ENCODE assay signal across 8 cellular contexts in genomic region chr3:179956416-179956830, GRCh38.
DNase-seq lines count a peak whose midpoint lies in the region; ATAC-seq and TF ChIP-seq lines count a peak whose summit lies in the region.

No MANE protein-coding gene starts in this region.

- in situ Hi-C loops in ACHN (cut with HindIII; ENCODE audit: low pct_ligation_motif_present, low pct_unique_long_range_greater_than_20kb, low sequenced_read_pairs) = no loop called here

- no peak for TF ChIP-seq CTCF in GM06990 (IDR thresholded peaks at IDR 0.05; ENCODE audit: insufficient read depth, low read length, poor library complexity, severe bottlenecking)

- intact Hi-C loops in Right ventricle myocardium superior (cut with DNase I) = no loop called here

- H3K36me3 ChIP-seq in GM06990 (ENCODE audit: control insufficient read depth, insufficient read depth, low read length) = no peaks in the 10 kb centered on the region

- DNase-seq in GM06990 (ENCODE audit: extremely low read depth, insufficient read length) = peak; percentile 67
- peak; percentile 6 for DNase-seq in RPMI7951 (ENCODE audit: low read depth)
- DNase-seq in T1000 (lab: John Stamatoyannopoulos, UW) = no peak
- DNase-seq in Right ventricle myocardium superior = no peak
- DNase-seq in ACHN = no peak
- no peak for DNase-seq in stimulated activated naive CD4-positive, alpha-beta T cell treated with Interleukin-2 at 50 U/mL for 16 hours (lab: John Stamatoyannopoulos, UW)

- H3K4me3 ChIP-seq in GM06990 (replicated peaks; ENCODE audit: low read depth, low read length) = no peak overlapping the region

- H3K27me3 ChIP-seq in GM06990 (replicated peaks; ENCODE audit: control insufficient read depth, insufficient read depth, low read length) = no peaks in the 10 kb centered on the region

- ATAC-seq in GM19455 (IDR thresholded peaks at IDR 0.05; ENCODE audit: unreplicated experiment) (peak; percentile 93), HG03135 (IDR thresholded peaks at IDR 0.05; ENCODE audit: unreplicated experiment) (peak; percentile 89), Right ventricle myocardium superior (ENCODE audit: poor library complexity) (no peak)

Comparison
In these comparisons a context has a peak if more than half of its experiments do, and no peak if none do; other contexts are left out.
1. DNase-seq: peak in GM06990 (single experiment) and RPMI7951 (single experiment); none in T1000 (single experiment), Right ventricle myocardium superior (single experiment), ACHN (single experiment) and stimulated activated naive CD4-positive, alpha-beta T cell treated with Interleukin-2 at 50 U/mL for 16 hours (single experiment).